12 cellular contexts compared by ENCODE assay signal in the genomic region with DNA sequence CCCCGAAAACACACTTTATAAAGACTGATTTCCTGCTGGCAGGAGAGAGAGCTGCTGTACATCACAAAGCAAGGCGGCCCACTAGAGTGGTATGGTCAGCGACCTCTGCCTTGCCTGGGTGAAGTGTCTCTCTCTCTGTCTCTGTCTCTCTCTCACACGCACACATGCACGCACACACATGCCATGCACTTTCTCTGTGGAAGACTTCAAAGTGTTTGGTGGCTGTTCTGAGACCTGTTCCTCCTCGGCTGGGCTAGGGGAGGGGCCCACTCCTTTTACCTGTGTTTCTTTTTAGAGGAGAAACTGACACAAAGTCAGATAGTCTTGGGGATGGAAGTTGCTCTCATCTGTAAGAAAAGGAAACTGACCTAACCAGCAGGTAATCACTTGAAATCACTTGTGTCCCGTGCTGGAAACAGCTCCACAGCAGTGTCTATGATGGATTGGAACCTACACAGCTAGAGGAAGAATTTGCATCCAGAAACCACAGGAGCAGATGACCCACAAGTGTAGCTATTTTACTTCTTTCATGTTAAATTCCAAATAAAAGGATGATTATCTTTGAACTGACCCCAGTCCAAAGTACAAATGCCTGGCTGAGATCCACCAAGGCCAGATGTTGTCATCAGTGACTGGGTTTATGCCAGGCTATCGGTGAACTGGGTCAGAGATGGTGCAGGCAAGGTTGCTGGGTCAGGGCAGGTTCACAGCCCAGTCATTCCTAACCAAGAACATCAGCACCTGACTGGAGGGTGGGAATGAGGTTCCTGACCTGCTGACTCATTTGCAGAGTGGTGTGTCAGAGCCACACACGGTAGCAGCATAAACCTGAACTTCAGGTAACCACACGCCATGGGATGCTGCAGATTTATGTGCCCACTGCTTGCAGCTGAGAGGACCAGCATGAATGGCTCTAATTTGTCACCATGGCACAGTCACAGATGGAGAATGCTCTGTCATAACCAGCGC.
DNase-seq lines count a peak whose midpoint lies in the region; ATAC-seq and TF ChIP-seq lines count a peak whose summit lies in the region.
"Had no signal": no experiment of that assay in that cellular context is flagged by ENCODE, and none has a peak within 500 bp of the region (broad histone marks: within the 10 kb centered on the region; RNA-seq: fewer than 3 reads in every experiment).

No MANE protein-coding gene starts in this region.

- H3K36me3 Mint-ChIP-seq in glutamatergic neuron (ENCODE audit: unreplicated experiment), result no peaks in the 10 kb centered on the region
- H3K36me3 Mint-ChIP-seq: naive B cell had no signal

- H3K4me2 ChIP-seq in mesendoderm (ENCODE audit: low read length), result no peak overlapping the region

- H2AK5ac ChIP-seq in mesendoderm (ENCODE audit: low read length), result no peak overlapping the region

- no peaks in the 10 kb centered on the region for H3K4me1 ChIP-seq in mesendoderm (ENCODE audit: control insufficient read depth, low read depth, low read length)

- no peak overlapping the region for H2BK5ac ChIP-seq in mesendoderm (ENCODE audit: low read length)

- H3K4me3 ChIP-seq in mesendoderm (ENCODE audit: low read length), result no peak overlapping the region
- H3K4me3 ChIP-seq: heart left ventricle had no signal

- no peak overlapping the region for H3K18ac ChIP-seq in mesendoderm (ENCODE audit: low read length)

- no peak overlapping the region for H2BK120ac ChIP-seq in mesendoderm (ENCODE audit: low read depth, low read length)

- H3K79me2 ChIP-seq in mesendoderm (ENCODE audit: control insufficient read depth, insufficient read depth, low read length), result no peaks in the 10 kb centered on the region

- no peaks in the 10 kb centered on the region for H3K27me3 ChIP-seq in mesendoderm (ENCODE audit: insufficient read depth, low read length, poor library complexity)
- H3K27me3 ChIP-seq: heart left ventricle had no signal

- no peak overlapping the region for H3K4me3 Mint-ChIP-seq in glutamatergic neuron (ENCODE audit: unreplicated experiment)
- H3K4me3 Mint-ChIP-seq: brain, naive B cell had no signal

- no peaks in the 10 kb centered on the region for H3K36me3 ChIP-seq in mesendoderm (ENCODE audit: control insufficient read depth, insufficient read depth, low read length)
- H3K36me3 ChIP-seq: heart left ventricle had no signal

- DNase-seq in ELR (ENCODE audit: low read depth), result peak; percentile 51
- peak; percentile 41 for DNase-seq in astrocyte of the hippocampus (ENCODE audit: low read depth, low spot score)
- DNase-seq in mesendoderm, result peak; percentile 16
- no peak for DNase-seq in glutamatergic neuron
- no peak for DNase-seq in NCI-H128 (lab: John Stamatoyannopoulos, UW; ENCODE audit: unreplicated experiment)
- DNase-seq in central memory CD4-positive, alpha-beta T cell, result no peak
- DNase-seq: DMS 273 treated with DMSO at 0.1 percent for 48 hours, heart left ventricle, naive B cell had no signal

- no peak overlapping the region for H3K56ac ChIP-seq in mesendoderm (ENCODE audit: low read length)

- ATAC-seq in HG02870 (IDR thresholded peaks at IDR 0.05; ENCODE audit: unreplicated experiment) (peak; percentile 54), GM19395 (IDR thresholded peaks at IDR 0.05; ENCODE audit: unreplicated experiment) (no peak)

- no peaks in the 10 kb centered on the region for H3K79me1 ChIP-seq in mesendoderm (ENCODE audit: low read length)

- H3K9me3 Mint-ChIP-seq in glutamatergic neuron (ENCODE audit: unreplicated experiment), result peaks cover 3% of the 10 kb centered on the region
- H3K9me3 Mint-ChIP-seq: brain, naive B cell had no signal

- H3K27ac ChIP-seq in mesendoderm (ENCODE audit: low read depth, low read length), result no peak overlapping the region

- no peak overlapping the region for H2BK15ac ChIP-seq in mesendoderm (replicated peaks; ENCODE audit: low read depth)

- TF ChIP-seq CTCF in glutamatergic neuron (IDR thresholded peaks at IDR 0.05; ENCODE audit: partially characterized antibody, unreplicated experiment), result no peak

- H3K27ac Mint-ChIP-seq in glutamatergic neuron (ENCODE audit: unreplicated experiment), result no peak overlapping the region

- no peak overlapping the region for H3K9ac ChIP-seq in mesendoderm (ENCODE audit: low read length)

- no peak overlapping the region for H3K23ac ChIP-seq in mesendoderm (ENCODE audit: low read length)

- no peak overlapping the region for H4K5ac ChIP-seq in mesendoderm (ENCODE audit: low read length)

- no peak overlapping the region for H4K8ac ChIP-seq in mesendoderm (ENCODE audit: low read depth, low read length)

- peaks cover 5% of the 10 kb centered on the region for H3K4me1 Mint-ChIP-seq in glutamatergic neuron (ENCODE audit: low read depth, unreplicated experiment)
- H3K4me1 Mint-ChIP-seq: naive B cell had no signal

- no CpG with 5 or more reads among the region's 11 CpGs for WGBS in mesendoderm (ENCODE audit: extremely low coverage, insufficient coverage, low lambda C conversion rate)

- H3K4ac ChIP-seq in mesendoderm (ENCODE audit: low read depth, low read length), result no peak overlapping the region

- peaks cover 5% of the 10 kb centered on the region for H3K27me3 Mint-ChIP-seq in glutamatergic neuron (ENCODE audit: unreplicated experiment)
- H3K27me3 Mint-ChIP-seq: brain had no signal

Comparison
In these comparisons a context has a peak if more than half of its experiments do, and no peak if none do; other contexts are left out.
1. DNase-seq: peak in ELR (single experiment), astrocyte of the hippocampus (single experiment) and mesendoderm (single experiment); none in glutamatergic neuron (single experiment), NCI-H128 (single experiment) and central memory CD4-positive, alpha-beta T cell (single experiment).